In genomic region chr1:24664507-24665033, GRCh38 we compare ENCODE assay signal across 20 cellular contexts.
"Had no signal": no experiment of that assay in that cellular context is flagged by ENCODE, and none has a peak within 500 bp of the region (broad histone marks: within the 10 kb centered on the region; RNA-seq: fewer than 3 reads in every experiment).

No MANE protein-coding gene starts in this region.

- DNase-seq: Kasumi-1, MM.1S, NCI-H1092 treated with DMSO at 0.1 percent for 48 hours, NCI-H1436, NCI-H187, NCI-H2029, NCI-H2081 treated with DMSO at 0.1 percent for 48 hours, NCI-H2171, NCI-H226, NCI-H446, NCI-H510A, NCI-H524 treated with DMSO at 0.1 percent for 48 hours, NCI-H69, NCI-H774, SHP77 had no signal

- H3K27ac Mint-ChIP-seq: IgD-negative memory B cell had no signal

- H3K27me3 Mint-ChIP-seq: IgD-negative memory B cell had no signal

- H3K9me3 Mint-ChIP-seq: IgD-negative memory B cell had no signal

- H3K4me3 ChIP-seq: K562 had no signal

- H3K36me3 Mint-ChIP-seq: IgD-negative memory B cell had no signal

- H3K4me3 Mint-ChIP-seq: IgD-negative memory B cell had no signal

- H3K4me1 Mint-ChIP-seq: IgD-negative memory B cell had no signal

- H3K27ac ChIP-seq: KMS-11, RWPE1 had no signal

- ATAC-seq: K562, SK-N-SH treated with all-trans-retinoic acid at 6 μM for 48 hours had no signal
